ENCODE assay signal across 18 cellular contexts in genomic region chr11:72675221-72675620, GRCh38. TPM values are rescaled to one million over a fixed set of nuclear protein-coding genes. Genes with fewer than 3 reads are reported as not detected.
A peak's percentile ranks its signal among the peaks of the same experiment; 100 is the strongest.
DNase-seq lines count a peak whose midpoint lies in the region; TF ChIP-seq lines count a peak whose summit lies in the region.
"Had no signal": no experiment of that assay in that cellular context is flagged by ENCODE, and none has a peak within 500 bp of the region (broad histone marks: within the 10 kb centered on the region; RNA-seq: fewer than 3 reads in every experiment).

No MANE protein-coding gene starts in this region.

- peak overlapping the region; percentile 44 for H3K27ac Mint-ChIP-seq in nephron progenitor cell
- H3K27ac Mint-ChIP-seq: CD8-positive, alpha-beta memory T cell; H9 had no signal

- no peaks in the 10 kb centered on the region for H3K36me3 Mint-ChIP-seq in nephron progenitor cell (ENCODE audit: low read depth)
- H3K36me3 Mint-ChIP-seq: CD4-positive, CD25-positive, alpha-beta regulatory T cell; CD8-positive, alpha-beta memory T cell had no signal

- no peak overlapping the region for H3K4me3 ChIP-seq in WERI-Rb-1 (ENCODE audit: low read depth, low read length)

- H3K27me3 Mint-ChIP-seq in nephron progenitor cell (ENCODE audit: low read depth, poor library complexity), result peaks cover 80% of the 10 kb centered on the region

- H3K9me3 ChIP-seq in WERI-Rb-1 (ENCODE audit: severe bottlenecking), result no peaks in the 10 kb centered on the region
- H3K9me3 ChIP-seq: BE2C had no signal

- no peaks in the 10 kb centered on the region for H3K36me3 ChIP-seq in WERI-Rb-1

- TF ChIP-seq CTCF in WERI-Rb-1 (IDR thresholded peaks at IDR 0.05; ENCODE audit: low read depth, low read length), result no peak
- TF ChIP-seq CTCF in nephron progenitor cell (IDR thresholded peaks at IDR 0.05), result no peak

- H3K4me3 Mint-ChIP-seq in nephron progenitor cell, result no peak overlapping the region
- H3K4me3 Mint-ChIP-seq: CD8-positive, alpha-beta memory T cell had no signal

- H3K27me3 ChIP-seq in WERI-Rb-1 (ENCODE audit: insufficient read depth, low read depth, severe bottlenecking), result no peaks in the 10 kb centered on the region
- H3K27me3 ChIP-seq: BE2C had no signal

- H3K27ac ChIP-seq in WERI-Rb-1, result peak overlapping the region; percentile 49; the same call in 1 of the 2 replicates
- H3K27ac ChIP-seq in cingulate gyrus (ENCODE audit: low read depth, low read length), result peak overlapping the region; percentile 88
- H3K27ac ChIP-seq in temporal lobe (ENCODE audit: low read depth, low read length), result peak overlapping the region; percentile 80

- no peak for DNase-seq in WERI-Rb-1
- no peak for DNase-seq in nephron progenitor cell
- DNase-seq in occipital lobe (lab: John Stamatoyannopoulos, UW), result no peak
- no peak for DNase-seq in NCI-H524 treated with DMSO at 0.1 percent for 48 hours (lab: John Stamatoyannopoulos, UW)
- DNase-seq in NCI-H446 (lab: John Stamatoyannopoulos, UW), result no peak
- DNase-seq: ACHN; BE2C; C1 segment of cervical spinal cord; CD4-positive, CD25-positive, alpha-beta regulatory T cell; CD8-positive, alpha-beta memory T cell; COR-L47; DMS 273 treated with DMSO at 0.1 percent for 48 hours; DMS79; GDM1; H9 had no signal

- H3K9me3 Mint-ChIP-seq in nephron progenitor cell, result no peaks in the 10 kb centered on the region
- H3K9me3 Mint-ChIP-seq: CD8-positive, alpha-beta memory T cell; H9 had no signal

- peaks cover 18% of the 10 kb centered on the region for H3K4me1 Mint-ChIP-seq in nephron progenitor cell

RNA-seq across cellular contexts. Expression of gene PDE2A, which starts 1.0 kb away (rescaled TPM):
- 80.4 TPM for total RNA-seq in temporal lobe
- 78.3 TPM for total RNA-seq in occipital lobe
- total RNA-seq: HepG2 had no signal
